19 cellular contexts compared by ENCODE assay signal in genomic region chr12:65908147-65908546, GRCh38.
"Had no signal": no experiment of that assay in that cellular context is flagged by ENCODE, and none has a peak within 500 bp of the region (broad histone marks: within the 10 kb centered on the region; RNA-seq: fewer than 3 reads in every experiment).

No MANE protein-coding gene starts in this region.

- H3K4me1 Mint-ChIP-seq: activated CD4-positive, alpha-beta T cell treated with anti-CD3 and anti-CD28 coated beads, Interleukin-2, amount 10 ng/mL, durations not matched to agents 24 days and 14 days; activated naive CD4-positive, alpha-beta T cell treated with anti-CD3 and anti-CD28 coated beads, Interleukin-2, amount 10 ng/mL, durations not matched to agents 7 days and 5 days; activated naive CD8-positive, alpha-beta T cell treated with anti-CD3 and anti-CD28 coated beads, Interleukin-2, amount 50 U/mL, for 24 hours had no signal

- H3K27me3 Mint-ChIP-seq: progenitor cell of endocrine pancreas had no signal

- H3K27ac Mint-ChIP-seq: activated CD4-positive, alpha-beta T cell treated with anti-CD3 and anti-CD28 coated beads, Interleukin-2, amount 10 ng/mL, durations not matched to agents 24 days and 14 days; activated CD8-positive, alpha-beta T cell treated with anti-CD3 and anti-CD28 coated beads for 36 hours; activated naive CD4-positive, alpha-beta T cell treated with anti-CD3 and anti-CD28 coated beads, Interleukin-2, amount 10 ng/mL, durations not matched to agents 7 days and 5 days; activated naive CD8-positive, alpha-beta T cell treated with anti-CD3 and anti-CD28 coated beads, Interleukin-2, amount 50 U/mL, for 24 hours; progenitor cell of endocrine pancreas had no signal

- ATAC-seq: activated CD8-positive, alpha-beta T cell treated with anti-CD3 and anti-CD28 coated beads for 36 hours; activated naive CD8-positive, alpha-beta T cell treated with anti-CD3 and anti-CD28 coated beads, Interleukin-2, amount 50 U/mL, for 24 hours; activated T-cell treated with anti-CD3 and anti-CD28 coated beads, Interleukin-2, amount 50 U/mL, for 4 hours; foreskin keratinocyte; left lung had no signal

- H3K36me3 ChIP-seq: left lung, thyroid gland had no signal

- DNase-seq: activated CD4-positive, alpha-beta T cell treated with anti-CD3 and anti-CD28 coated beads, Interleukin-2, amount 10 ng/mL, durations not matched to agents 24 days and 14 days; activated CD8-positive, alpha-beta T cell treated with anti-CD3 and anti-CD28 coated beads for 36 hours; activated naive CD4-positive, alpha-beta T cell treated with anti-CD3 and anti-CD28 coated beads, Interleukin-2, amount 10 ng/mL, durations not matched to agents 7 days and 5 days; activated naive CD8-positive, alpha-beta T cell treated with anti-CD3 and anti-CD28 coated beads, Interleukin-2, amount 50 U/mL, for 24 hours; activated T-cell treated with anti-CD3 and anti-CD28 coated beads, Interleukin-2, amount 50 U/mL, for 4 hours; aorta; cerebellar nuclear complex; effector CD8-positive, alpha-beta T cell; foreskin keratinocyte; glutamatergic neuron; kidney; left lung; midbrain; occipital lobe; stimulated activated CD4-positive, alpha-beta T cell treated with anti-CD3 and anti-CD28 coated beads, Interleukin-2, amount 100 ng/mL, for 24 hours; stimulated activated naive CD4-positive, alpha-beta T cell treated with Interleukin-2 at 50 U/mL for 16 hours; T1000; thyroid gland had no signal

- H3K36me3 Mint-ChIP-seq: activated naive CD4-positive, alpha-beta T cell treated with anti-CD3 and anti-CD28 coated beads, Interleukin-2, amount 10 ng/mL, durations not matched to agents 7 days and 5 days had no signal

- H3K9me3 ChIP-seq: left lung, thyroid gland had no signal

- H3K27ac ChIP-seq: foreskin keratinocyte, left lung, thyroid gland had no signal

- H3K27me3 ChIP-seq: foreskin keratinocyte, left lung, thyroid gland had no signal

- H3K4me1 ChIP-seq: foreskin keratinocyte, left lung, thyroid gland had no signal

- H3K4me3 Mint-ChIP-seq: activated CD4-positive, alpha-beta T cell treated with anti-CD3 and anti-CD28 coated beads, Interleukin-2, amount 10 ng/mL, durations not matched to agents 24 days and 14 days; activated CD8-positive, alpha-beta T cell treated with anti-CD3 and anti-CD28 coated beads for 36 hours; activated naive CD4-positive, alpha-beta T cell treated with anti-CD3 and anti-CD28 coated beads, Interleukin-2, amount 10 ng/mL, durations not matched to agents 7 days and 5 days; activated naive CD8-positive, alpha-beta T cell treated with anti-CD3 and anti-CD28 coated beads, Interleukin-2, amount 50 U/mL, for 24 hours; activated T-cell treated with anti-CD3 and anti-CD28 coated beads, Interleukin-2, amount 50 U/mL, for 4 hours had no signal

- H3K4me3 ChIP-seq: left lung, thyroid gland had no signal

- H3K9me3 Mint-ChIP-seq: activated CD4-positive, alpha-beta T cell treated with anti-CD3 and anti-CD28 coated beads, Interleukin-2, amount 10 ng/mL, durations not matched to agents 24 days and 14 days; activated CD8-positive, alpha-beta T cell treated with anti-CD3 and anti-CD28 coated beads for 36 hours; activated naive CD4-positive, alpha-beta T cell treated with anti-CD3 and anti-CD28 coated beads, Interleukin-2, amount 10 ng/mL, durations not matched to agents 7 days and 5 days; activated naive CD8-positive, alpha-beta T cell treated with anti-CD3 and anti-CD28 coated beads, Interleukin-2, amount 50 U/mL, for 24 hours; activated T-cell treated with anti-CD3 and anti-CD28 coated beads, Interleukin-2, amount 50 U/mL, for 4 hours had no signal
